14 cellular contexts compared by ENCODE assay signal in the genomic region with DNA sequence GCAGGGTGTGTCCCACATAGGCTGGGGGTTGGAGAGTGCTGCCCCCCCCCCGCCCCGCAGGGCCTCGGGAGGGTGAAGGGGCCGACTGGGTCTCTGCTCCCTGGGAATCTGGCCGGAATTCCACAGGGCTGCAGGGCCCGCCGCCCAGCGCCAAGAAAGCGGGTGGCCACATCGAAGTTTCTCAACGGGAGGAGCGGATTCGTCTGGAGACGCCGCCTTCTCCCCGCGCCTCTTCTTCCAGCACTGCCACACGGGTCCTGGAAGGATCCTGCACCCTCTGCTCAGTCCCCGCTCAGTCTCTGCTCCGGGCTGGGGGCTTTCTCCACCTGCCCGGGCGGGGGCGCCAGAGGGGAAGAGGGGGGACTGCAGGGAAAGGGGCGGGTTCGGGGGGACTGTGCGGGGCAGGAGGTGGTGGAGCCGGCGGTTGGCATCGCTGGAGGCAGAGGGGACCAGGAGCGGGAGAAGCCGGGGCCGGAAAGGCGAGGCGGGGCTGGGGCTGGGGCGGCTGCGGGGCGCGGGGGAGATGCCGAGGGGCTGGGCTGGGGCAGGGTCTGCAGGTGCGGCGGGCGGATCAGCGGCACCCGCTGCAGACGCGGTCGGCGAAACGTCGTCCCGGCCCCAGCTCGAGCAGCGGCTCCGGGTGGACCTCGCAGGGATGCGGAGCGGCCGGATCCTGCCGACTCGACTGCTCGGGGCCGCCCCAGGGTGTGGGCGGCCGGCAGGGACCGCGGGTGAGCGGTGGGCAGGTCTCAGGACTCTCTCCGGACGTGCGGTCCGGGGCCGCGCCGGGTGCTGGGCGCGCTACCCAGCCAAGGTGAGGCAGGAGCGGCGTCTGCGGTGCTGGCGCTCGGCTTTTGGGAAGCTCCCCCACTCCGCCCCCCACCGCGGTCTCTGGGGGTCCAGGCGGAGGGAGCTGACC.
DNase-seq lines count a peak whose midpoint lies in the region; ATAC-seq and TF ChIP-seq lines count a peak whose summit lies in the region.
"Had no signal": no experiment of that assay in that cellular context is flagged by ENCODE, and none has a peak within 500 bp of the region (broad histone marks: within the 10 kb centered on the region; RNA-seq: fewer than 3 reads in every experiment).

No MANE protein-coding gene starts in this region.

- peaks cover 3% of the 10 kb centered on the region for H3K36me3 Mint-ChIP-seq in glutamatergic neuron (ENCODE audit: unreplicated experiment)
- no peaks in the 10 kb centered on the region for H3K36me3 Mint-ChIP-seq in progenitor cell of endocrine pancreas (ENCODE audit: insufficient read depth)
- no peaks in the 10 kb centered on the region for H3K36me3 Mint-ChIP-seq in CD8-positive, alpha-beta memory T cell

- no peaks in the 10 kb centered on the region for H3K9me3 Mint-ChIP-seq in glutamatergic neuron (ENCODE audit: unreplicated experiment)
- no peaks in the 10 kb centered on the region for H3K9me3 Mint-ChIP-seq in progenitor cell of endocrine pancreas (ENCODE audit: low read depth)
- peaks cover 0 to 8% (median 5%) of the 10 kb centered on the region in 5 donors for H3K9me3 Mint-ChIP-seq in CD8-positive, alpha-beta memory T cell

- H3K4me1 Mint-ChIP-seq in glutamatergic neuron (ENCODE audit: low read depth, unreplicated experiment) = no peaks in the 10 kb centered on the region
- H3K4me1 Mint-ChIP-seq in progenitor cell of endocrine pancreas (ENCODE audit: low read depth) = peaks cover 7% of the 10 kb centered on the region
- H3K4me1 Mint-ChIP-seq in CD8-positive, alpha-beta memory T cell = no peaks in the 10 kb centered on the region

- no peak for TF ChIP-seq CTCF in glutamatergic neuron (IDR thresholded peaks at IDR 0.05; ENCODE audit: partially characterized antibody, unreplicated experiment)
- peak; percentile 38 for TF ChIP-seq CTCF in progenitor cell of endocrine pancreas (IDR thresholded peaks at IDR 0.05; ENCODE audit: unreplicated experiment)

- H3K27ac ChIP-seq in CD8-positive, alpha-beta memory T cell (ENCODE audit: low read depth, low read length) = no peak overlapping the region
- H3K27ac ChIP-seq: HL-60, psoas muscle had no signal

- DNase-seq in DMS 273 (lab: John Stamatoyannopoulos, UW; ENCODE audit: unreplicated experiment) = peak; percentile 11
- no peak for DNase-seq in DMS 273 treated with DMSO at 0.1 percent for 48 hours (lab: John Stamatoyannopoulos, UW)
- peak; percentile 22 for DNase-seq in NCI-H510A (lab: John Stamatoyannopoulos, UW)
- peak; percentile 31 for DNase-seq in glutamatergic neuron
- DNase-seq in progenitor cell of endocrine pancreas (ENCODE audit: low spot score, unreplicated experiment) = peak; percentile 35
- no peak for DNase-seq in CD8-positive, alpha-beta memory T cell
- no peak for DNase-seq in NCI-H69 (lab: John Stamatoyannopoulos, UW)
- DNase-seq: 8988T, kidney, NCI-H187, psoas muscle, SHP77 treated with DMSO at 0.1 percent for 48 hours had no signal

- no peaks in the 10 kb centered on the region for H3K27me3 ChIP-seq in CD8-positive, alpha-beta memory T cell (ENCODE audit: insufficient read depth, low read length, poor library complexity, severe bottlenecking)

- H3K27me3 Mint-ChIP-seq in glutamatergic neuron (ENCODE audit: unreplicated experiment) = peaks cover 8% of the 10 kb centered on the region
- H3K27me3 Mint-ChIP-seq in progenitor cell of endocrine pancreas = peaks cover 46% of the 10 kb centered on the region
- peaks cover 19 to 22% of the 10 kb centered on the region in 2 donors for H3K27me3 Mint-ChIP-seq in CD8-positive, alpha-beta memory T cell

- no peak overlapping the region for H3K27ac Mint-ChIP-seq in glutamatergic neuron (ENCODE audit: unreplicated experiment)
- H3K27ac Mint-ChIP-seq in progenitor cell of endocrine pancreas = no peak overlapping the region
- H3K27ac Mint-ChIP-seq in CD8-positive, alpha-beta memory T cell = no peak overlapping the region

- no peaks in the 10 kb centered on the region for H3K9me3 ChIP-seq in CD8-positive, alpha-beta memory T cell (ENCODE audit: low read length)
- H3K9me3 ChIP-seq: psoas muscle had no signal

- H3K4me3 ChIP-seq in CD8-positive, alpha-beta memory T cell (ENCODE audit: low read length) = no peak overlapping the region
- H3K4me3 ChIP-seq: psoas muscle had no signal

- POLR2A ChIA-PET in CD8-positive, alpha-beta memory T cell (lab: Charles Lee) = no interaction called here

- H3K36me3 ChIP-seq in CD8-positive, alpha-beta memory T cell (ENCODE audit: insufficient read depth, low read length) = no peaks in the 10 kb centered on the region

- no peaks in the 10 kb centered on the region for H3K4me1 ChIP-seq in CD8-positive, alpha-beta memory T cell (ENCODE audit: insufficient read depth, low read length)
- H3K4me1 ChIP-seq: psoas muscle had no signal

- no peak for ATAC-seq in HG03571 (IDR thresholded peaks at IDR 0.05; ENCODE audit: unreplicated experiment)

- CTCF ChIA-PET in CD8-positive, alpha-beta memory T cell (lab: Charles Lee) = no interaction called here

- H3K4me3 Mint-ChIP-seq in glutamatergic neuron (ENCODE audit: unreplicated experiment) (no peak overlapping the region), progenitor cell of endocrine pancreas (ENCODE audit: low read depth) (peak overlapping the region; percentile 56)
- no peak overlapping the region for H3K4me3 Mint-ChIP-seq in CD8-positive, alpha-beta memory T cell

Comparison
In these comparisons a context has a peak if more than half of its experiments do, and no peak if none do; other contexts are left out.
1. DNase-seq: peak in DMS 273 (single experiment), NCI-H510A (single experiment), glutamatergic neuron (single experiment) and progenitor cell of endocrine pancreas (single experiment); none in DMS 273 treated with DMSO at 0.1 percent for 48 hours (single experiment), CD8-positive, alpha-beta memory T cell (0 of 5) and NCI-H69 (single experiment).